In genomic region chr6:147132889-147133288, GRCh38 we compare ENCODE assay signal across 17 cellular contexts.
DNase-seq lines count a peak whose midpoint lies in the region; ATAC-seq and TF ChIP-seq lines count a peak whose summit lies in the region.
"Had no signal": no experiment of that assay in that cellular context is flagged by ENCODE, and none has a peak within 500 bp of the region (broad histone marks: within the 10 kb centered on the region; RNA-seq: fewer than 3 reads in every experiment).

No MANE protein-coding gene starts in this region.

- H2BK5ac ChIP-seq in H9 (ENCODE audit: insufficient read length, low read length): no peak overlapping the region

- H3K18ac ChIP-seq in H9 (ENCODE audit: insufficient read length, low read depth, low read length): no peak overlapping the region

- H3K4me3 Mint-ChIP-seq in H9 (no peak overlapping the region), chondrocyte (ENCODE audit: unreplicated experiment) (no peak overlapping the region)
- H3K4me3 Mint-ChIP-seq: immature natural killer cell, nephron had no signal

- TF ChIP-seq CTCF in H9 (conservative IDR thresholded peaks at IDR 0.05): no peak
- no peak for TF ChIP-seq CTCF in choroid plexus epithelial cell (conservative IDR thresholded peaks at IDR 0.05; ENCODE audit: low read depth, low read length)
- no peak for TF ChIP-seq CTCF in chondrocyte (IDR thresholded peaks at IDR 0.05)
- no peak for TF ChIP-seq CTCF in gastrocnemius medialis (IDR thresholded peaks at IDR 0.05 in 4 of 5, conservative IDR thresholded peaks at IDR 0.05 in 1 of 5)

- no peak overlapping the region for H3K56ac ChIP-seq in H9 (ENCODE audit: insufficient read length, low read depth, low read length)

- no peaks in the 10 kb centered on the region for H3K36me3 ChIP-seq in gastrocnemius medialis
- H3K36me3 ChIP-seq: BE2C had no signal

- H2BK120ac ChIP-seq in H9 (ENCODE audit: low read depth, low read length, poor library complexity, severe bottlenecking): peak overlapping the region; percentile 61

- H3K27me3 ChIP-seq in H9 (ENCODE audit: insufficient read depth, low read length) (no peaks in the 10 kb centered on the region), gastrocnemius medialis (no peaks in the 10 kb centered on the region)
- H3K27me3 ChIP-seq: BE2C had no signal

- H4K20me1 ChIP-seq in H9 (ENCODE audit: control insufficient read depth, insufficient read depth, insufficient read length): no peaks in the 10 kb centered on the region

- TF ChIP-seq POLR2A in gastrocnemius medialis (IDR thresholded peaks at IDR 0.05): no peak

- H3K9me3 Mint-ChIP-seq in H9 (no peaks in the 10 kb centered on the region), chondrocyte (ENCODE audit: low read depth) (peaks cover 2% of the 10 kb centered on the region)
- H3K9me3 Mint-ChIP-seq: immature natural killer cell, nephron had no signal

- no peaks in the 10 kb centered on the region for H3K23me2 ChIP-seq in H9 (ENCODE audit: insufficient read length, low read depth, low read length, poor library complexity, severe bottlenecking)

- H2AFZ ChIP-seq in H9 (ENCODE audit: low read length): no peak overlapping the region

- H3K27me3 Mint-ChIP-seq in H9 (ENCODE audit: low read depth) (no peaks in the 10 kb centered on the region), chondrocyte (ENCODE audit: low read depth) (no peaks in the 10 kb centered on the region)
- H3K27me3 Mint-ChIP-seq: brain had no signal

- peak overlapping the region in 1 of 3 experiments; percentile 1; a peak in 1 of 7 replicates for H3K27ac Mint-ChIP-seq in H9
- H3K27ac Mint-ChIP-seq in chondrocyte (ENCODE audit: unreplicated experiment): no peak overlapping the region
- H3K27ac Mint-ChIP-seq: immature natural killer cell, nephron had no signal

- H3K36me3 Mint-ChIP-seq in H9 (ENCODE audit: insufficient read depth in 1 of 3, low read depth in 3 of 3): no peaks in the 10 kb centered on the region
- H3K36me3 Mint-ChIP-seq in chondrocyte (ENCODE audit: low read depth): no peaks in the 10 kb centered on the region
- H3K36me3 Mint-ChIP-seq: brain, immature natural killer cell had no signal

- no peak overlapping the region for H3K9ac ChIP-seq in H9 (ENCODE audit: extremely low read depth, insufficient read length, low read length)

- H3K4ac ChIP-seq in H9 (ENCODE audit: low read depth, low read length): no peak overlapping the region

- H4K5ac ChIP-seq in H9 (ENCODE audit: insufficient read length, low read depth, low read length): no peak overlapping the region

- no peak overlapping the region for H2AK5ac ChIP-seq in H9 (ENCODE audit: insufficient read length, low read length)

- ATAC-seq in gastrocnemius medialis: no peak
- no peak for ATAC-seq in left lobe of liver

- in situ Hi-C loops in gastrocnemius medialis (cut with MboI; ENCODE audit: low sequenced_read_pairs in 4 of 4): no loop called here

- H3K4me1 ChIP-seq in H9 (ENCODE audit: insufficient read depth, low read length): no peaks in the 10 kb centered on the region
- H3K4me1 ChIP-seq in gastrocnemius medialis: no peaks in the 10 kb centered on the region

- no peak overlapping the region for H2BK12ac ChIP-seq in H9 (ENCODE audit: insufficient read length, low read depth, low read length)

- no peak overlapping the region for H3K27ac ChIP-seq in H9 (ENCODE audit: insufficient read length, low read depth, low read length)
- H3K27ac ChIP-seq in gastrocnemius medialis: no peak overlapping the region

- H2BK20ac ChIP-seq in H9 (ENCODE audit: low read depth, low read length, poor library complexity, severe bottlenecking): peak overlapping the region; percentile 75

- H3K9me3 ChIP-seq in H9 (ENCODE audit: control insufficient read depth, low read depth, low read length) (no peaks in the 10 kb centered on the region), gastrocnemius medialis (no peaks in the 10 kb centered on the region)
- H3K9me3 ChIP-seq: BE2C had no signal

- intact Hi-C loops in gastrocnemius medialis (cut with DNase I; ENCODE audit: low total_unique reads): loop anchor here (10.0 kb wide), 1 partner anchor 1522 kb away; no protein-coding TSS in a partner anchor

- H3K79me1 ChIP-seq in H9 (ENCODE audit: insufficient read depth, low read depth, low read length, poor library complexity, severe bottlenecking): no peaks in the 10 kb centered on the region

- WGBS in H9 (ENCODE audit: extremely low coverage, insufficient read length, low lambda C conversion rate): no CpG with 5 or more reads among the region's 3 CpGs

- H3K4me2 ChIP-seq in H9 (ENCODE audit: insufficient read depth, insufficient read length, low read length): no peak overlapping the region

- H3K14ac ChIP-seq in H9 (ENCODE audit: insufficient read depth, low read length): no peak overlapping the region

- no peak overlapping the region for H4K8ac ChIP-seq in H9 (replicated peaks; ENCODE audit: insufficient read length, low read depth, low read length)

- peaks cover 24 to 28% of the 10 kb centered on the region in 2 experiments for H3K4me1 Mint-ChIP-seq in H9
- H3K4me1 Mint-ChIP-seq in chondrocyte (ENCODE audit: low read depth): peaks cover 8% of the 10 kb centered on the region
- H3K4me1 Mint-ChIP-seq: immature natural killer cell had no signal

- DNase-seq in H9: no peak
- DNase-seq in NCI-H69 (lab: John Stamatoyannopoulos, UW): peak; percentile 79
- DNase-seq in choroid plexus epithelial cell (ENCODE audit: low read depth): peak; percentile 60
- DNase-seq in kidney tubule cell (ENCODE audit: low spot score): peak; percentile 62
- DNase-seq in chondrocyte (ENCODE audit: low spot score): no peak
- DNase-seq in gastrocnemius medialis: no peak
- DNase-seq in activated naive CD4-positive, alpha-beta T cell treated with Interleukin-2 at 50 U/mL for 16 hours: no peak
- no peak for DNase-seq in left lobe of liver (ENCODE audit: low spot score)
- DNase-seq: activated CD8-positive, alpha-beta memory T cell treated with anti-CD3 and anti-CD28 coated beads, Interleukin-2, amount 50 U/mL, for 4 hours; activated naive CD4-positive, alpha-beta T cell; BE2C; immature natural killer cell; mesenchymal stem cell; NCI-H1436; NCI-H510A had no signal

- no peaks in the 10 kb centered on the region for H3K79me2 ChIP-seq in H9 (ENCODE audit: insufficient read depth, low read length)

- no peak overlapping the region for H3K23ac ChIP-seq in H9 (ENCODE audit: insufficient read length, low read depth, low read length)

- H2BK15ac ChIP-seq in H9 (ENCODE audit: low read depth, low read length): no peak overlapping the region

- no peak overlapping the region for H3T11ph ChIP-seq in H9 (ENCODE audit: low read length)

- H3K4me3 ChIP-seq in choroid plexus epithelial cell (ENCODE audit: low read depth, low read length) (no peak overlapping the region), gastrocnemius medialis (no peak overlapping the region)

- no peak overlapping the region for H4K91ac ChIP-seq in H9 (ENCODE audit: insufficient read length, low read depth, low read length)

Comparison
In these comparisons a context has a peak if more than half of its experiments do, and no peak if none do; other contexts are left out.
1. DNase-seq: peak in NCI-H69 (single experiment), choroid plexus epithelial cell (single experiment) and kidney tubule cell (single experiment); none in H9 (single experiment), chondrocyte (single experiment), gastrocnemius medialis (0 of 2), activated naive CD4-positive, alpha-beta T cell treated with Interleukin-2 at 50 U/mL for 16 hours (single experiment) and left lobe of liver (single experiment).